In genomic region chr5:111930905-111931461, GRCh38 we compare ENCODE assay signal across 19 cellular contexts.
DNase-seq lines count a peak whose midpoint lies in the region; ATAC-seq and TF ChIP-seq lines count a peak whose summit lies in the region.
"Had no signal": no experiment of that assay in that cellular context is flagged by ENCODE, and none has a peak within 500 bp of the region (broad histone marks: within the 10 kb centered on the region; RNA-seq: fewer than 3 reads in every experiment).

No MANE protein-coding gene starts in this region.

- H3K9me3 Mint-ChIP-seq in activated T-cell treated with anti-CD3 and anti-CD28 coated beads, Interleukin-2, amount 50 U/mL, for 72 hours, result no peaks in the 10 kb centered on the region
- H3K9me3 Mint-ChIP-seq in activated T-cell treated with anti-CD3 and anti-CD28 coated beads, Interleukin-2, amount 50 U/mL, for 24 hours, result no peaks in the 10 kb centered on the region
- H3K9me3 Mint-ChIP-seq: GM23338, nephron progenitor cell had no signal

- DNase-seq in activated T-cell treated with anti-CD3 and anti-CD28 coated beads, Interleukin-2, amount 50 U/mL, for 72 hours, result no peak
- no peak for DNase-seq in activated T-cell treated with anti-CD3 and anti-CD28 coated beads, Interleukin-2, amount 50 U/mL, for 24 hours
- DNase-seq in NOMO-1 treated with dmso at 0.1 percent for 144 hours (lab: John Stamatoyannopoulos, UW; ENCODE audit: unreplicated experiment), result peak; percentile 59
- peak; percentile 38 to 84 for DNase-seq in cardiac fibroblast (ENCODE audit: low read depth in 2 of 2)
- DNase-seq in COR-L47 (lab: John Stamatoyannopoulos, UW), result no peak
- DNase-seq in NCI-H526 treated with DMSO at 0.1 percent for 48 hours (lab: John Stamatoyannopoulos, UW), result no peak
- DNase-seq: activated naive CD4-positive, alpha-beta T cell treated with Interleukin-2 at 50 U/mL for 16 hours; gastrocnemius medialis; kidney glomerular epithelial cell; NCI-H1694; NCI-H82; nephron progenitor cell; small intestine had no signal

- peaks cover 64% of the 10 kb centered on the region for H3K4me1 ChIP-seq in skeletal muscle satellite cell (ENCODE audit: control insufficient read depth, insufficient read depth, low read length)
- H3K4me1 ChIP-seq: A549, vagina had no signal

- H3K9me3 ChIP-seq in skeletal muscle satellite cell (replicated peaks; ENCODE audit: low read length), result no peaks in the 10 kb centered on the region
- H3K9me3 ChIP-seq: A549, gastrocnemius medialis, vagina had no signal

- no peak for TF ChIP-seq CTCF in cardiac fibroblast (IDR thresholded peaks at IDR 0.05; ENCODE audit: low read depth, low read length)

- no peak overlapping the region for H3K4me3 ChIP-seq in cardiac fibroblast (replicated peaks in 1 of 2; ENCODE audit: low read depth in 2 of 2, low read length in 2 of 2)
- H3K4me3 ChIP-seq in skeletal muscle satellite cell (ENCODE audit: low read length), result no peak overlapping the region
- H3K4me3 ChIP-seq: A549, gastrocnemius medialis, GM23338, vagina had no signal

- H3K36me3 Mint-ChIP-seq in activated T-cell treated with anti-CD3 and anti-CD28 coated beads, Interleukin-2, amount 50 U/mL, for 72 hours (ENCODE audit: insufficient read depth in 2 of 2), result no peaks in the 10 kb centered on the region
- no peaks in the 10 kb centered on the region for H3K36me3 Mint-ChIP-seq in activated T-cell treated with anti-CD3 and anti-CD28 coated beads, Interleukin-2, amount 50 U/mL, for 24 hours (ENCODE audit: low read depth)

- no peak overlapping the region for H3K4me3 Mint-ChIP-seq in activated T-cell treated with anti-CD3 and anti-CD28 coated beads, Interleukin-2, amount 50 U/mL, for 72 hours
- H3K4me3 Mint-ChIP-seq in activated T-cell treated with anti-CD3 and anti-CD28 coated beads, Interleukin-2, amount 50 U/mL, for 24 hours, result no peak overlapping the region
- H3K4me3 Mint-ChIP-seq: dendritic cell treated with granulocyte-macrophage colony-stimulating factor and Interleukin-4, amounts not matched to agents 40 ng/mL and 50 ng/mL, for 4 days; GM23338; nephron progenitor cell had no signal

- H3K4me2 ChIP-seq in skeletal muscle satellite cell (ENCODE audit: low read length), result no peak overlapping the region
- H3K4me2 ChIP-seq: A549, GM23338 had no signal

- ATAC-seq in activated T-cell treated with anti-CD3 and anti-CD28 coated beads, Interleukin-2, amount 50 U/mL, for 72 hours (replicated peaks in 1 of 2), result peak; percentile 53 to 66
- ATAC-seq in HG03469 (IDR thresholded peaks at IDR 0.05; ENCODE audit: unreplicated experiment), result no peak
- ATAC-seq: A549, gastrocnemius medialis, GM23338 had no signal

- no peaks in the 10 kb centered on the region for H3K4me1 Mint-ChIP-seq in activated T-cell treated with anti-CD3 and anti-CD28 coated beads, Interleukin-2, amount 50 U/mL, for 72 hours (ENCODE audit: low read depth)
- H3K4me1 Mint-ChIP-seq in activated T-cell treated with anti-CD3 and anti-CD28 coated beads, Interleukin-2, amount 50 U/mL, for 24 hours (ENCODE audit: low read depth), result no peaks in the 10 kb centered on the region
- H3K4me1 Mint-ChIP-seq: nephron progenitor cell had no signal

- H3K27me3 Mint-ChIP-seq in activated T-cell treated with anti-CD3 and anti-CD28 coated beads, Interleukin-2, amount 50 U/mL, for 72 hours (ENCODE audit: low read depth), result peaks cover under 1% of the 10 kb centered on the region
- peaks cover 5% of the 10 kb centered on the region for H3K27me3 Mint-ChIP-seq in activated T-cell treated with anti-CD3 and anti-CD28 coated beads, Interleukin-2, amount 50 U/mL, for 24 hours

- no peak overlapping the region for H3K27ac Mint-ChIP-seq in activated T-cell treated with anti-CD3 and anti-CD28 coated beads, Interleukin-2, amount 50 U/mL, for 72 hours
- no peak overlapping the region for H3K27ac Mint-ChIP-seq in activated T-cell treated with anti-CD3 and anti-CD28 coated beads, Interleukin-2, amount 50 U/mL, for 24 hours
- H3K27ac Mint-ChIP-seq: dendritic cell treated with granulocyte-macrophage colony-stimulating factor and Interleukin-4, amounts not matched to agents 40 ng/mL and 50 ng/mL, for 4 days; GM23338; nephron progenitor cell had no signal

- peak overlapping the region; percentile 47 for H3K9ac ChIP-seq in skeletal muscle satellite cell (ENCODE audit: low read depth, low read length)

- no peaks in the 10 kb centered on the region for H3K27me3 ChIP-seq in skeletal muscle satellite cell (ENCODE audit: control insufficient read depth, insufficient read depth, low read length)
- H3K27me3 ChIP-seq: gastrocnemius medialis, vagina had no signal

- no peaks in the 10 kb centered on the region for H3K36me3 ChIP-seq in skeletal muscle satellite cell (ENCODE audit: insufficient read depth, low read length)
- H3K36me3 ChIP-seq: gastrocnemius medialis, vagina had no signal

Comparison
In these comparisons a context has a peak if more than half of its experiments do, and no peak if none do; other contexts are left out.
1. DNase-seq: peak in NOMO-1 treated with dmso at 0.1 percent for 144 hours (single experiment) and cardiac fibroblast (2 of 2); none in activated T-cell treated with anti-CD3 and anti-CD28 coated beads, Interleukin-2, amount 50 U/mL, for 72 hours (0 of 2), activated T-cell treated with anti-CD3 and anti-CD28 coated beads, Interleukin-2, amount 50 U/mL, for 24 hours (single experiment), COR-L47 (single experiment) and NCI-H526 treated with DMSO at 0.1 percent for 48 hours (single experiment).